Comparison of ENCODE assay signal across 22 cellular contexts in genomic region chr10:35690534-35690933, GRCh38. TPM values are rescaled to one million over a fixed set of nuclear protein-coding genes. Genes with fewer than 3 reads are reported as not detected.
DNase-seq lines count a peak whose midpoint lies in the region; ATAC-seq and TF ChIP-seq lines count a peak whose summit lies in the region.
"Had no signal": no experiment of that assay in that cellular context is flagged by ENCODE, and none has a peak within 500 bp of the region (broad histone marks: within the 10 kb centered on the region; RNA-seq: fewer than 3 reads in every experiment).

No MANE protein-coding gene starts in this region.

- no peaks in the 10 kb centered on the region for H4K20me1 ChIP-seq in smooth muscle cell (ENCODE audit: low read depth)

- no peaks in the 10 kb centered on the region for H3K9me3 Mint-ChIP-seq in type B pancreatic cell
- H3K9me3 Mint-ChIP-seq: activated naive CD4-positive, alpha-beta T cell treated with anti-CD3 and anti-CD28 coated beads, Interleukin-2, amount 50 U/mL, for 72 hours; H9; stimulated activated effector memory CD8-positive, alpha-beta T cell treated with anti-CD3 and anti-CD28 coated beads, Interleukin-12 subunit alpha, Interleukin-12 subunit beta, amount 100 ng/mL, for 72 hours had no signal

- peaks cover 27% of the 10 kb centered on the region for H3K4me1 ChIP-seq in smooth muscle cell (ENCODE audit: low read depth)
- H3K4me1 ChIP-seq: thyroid gland had no signal

- no peak overlapping the region for H3K4me2 ChIP-seq in smooth muscle cell

- DNase-seq in COR-L47 (lab: John Stamatoyannopoulos, UW) (peak; percentile 66), NCI-H1436 treated with DMSO at 0.1 percent for 48 hours (lab: John Stamatoyannopoulos, UW) (peak; percentile 65), NCI-H748 treated with DMSO at 0.1 percent for 48 hours (lab: John Stamatoyannopoulos, UW) (peak; percentile 95), left kidney (ENCODE audit: low read depth, low spot score) (peak; percentile 37), smooth muscle cell (lab: John Stamatoyannopoulos, UW; ENCODE audit: unreplicated experiment) (no peak), activated gamma-delta T cell treated with Interleukin-2 at 50 U/mL for 16 hours (no peak), type B pancreatic cell (ENCODE audit: extremely low spot score, unreplicated experiment) (no peak)
- DNase-seq: activated CD4-positive, CD25-positive, alpha-beta regulatory T cell treated with anti-CD3 and anti-CD28 coated beads, Interleukin-2, amount 50 U/mL, for 72 hours; DMS79 treated with DMSO at 0.1 percent for 48 hours; effector memory CD4-positive, alpha-beta T cell; H9; kidney; mesenchymal stem cell; naive thymus-derived CD8-positive, alpha-beta T cell; NCI-H510A; ovary; T1000; thyroid gland had no signal

- no peak overlapping the region for H3K4me3 ChIP-seq in smooth muscle cell
- H3K4me3 ChIP-seq: ovary, thyroid gland had no signal

- peaks cover 53% of the 10 kb centered on the region for H3K27me3 ChIP-seq in smooth muscle cell (ENCODE audit: low read depth)
- H3K27me3 ChIP-seq: ovary, thyroid gland had no signal

- H3K4me3 Mint-ChIP-seq in type B pancreatic cell = no peak overlapping the region
- H3K4me3 Mint-ChIP-seq: H9; naive thymus-derived CD8-positive, alpha-beta T cell; stimulated activated effector memory CD8-positive, alpha-beta T cell treated with anti-CD3 and anti-CD28 coated beads, Interleukin-12 subunit alpha, Interleukin-12 subunit beta, amount 100 ng/mL, for 72 hours had no signal

- H3K27ac Mint-ChIP-seq in type B pancreatic cell = no peak overlapping the region
- H3K27ac Mint-ChIP-seq: activated naive CD4-positive, alpha-beta T cell treated with anti-CD3 and anti-CD28 coated beads, Interleukin-2, amount 50 U/mL, for 72 hours; naive thymus-derived CD8-positive, alpha-beta T cell; stimulated activated effector memory CD8-positive, alpha-beta T cell treated with anti-CD3 and anti-CD28 coated beads, Interleukin-12 subunit alpha, Interleukin-12 subunit beta, amount 100 ng/mL, for 72 hours had no signal

- no peaks in the 10 kb centered on the region for H3K79me2 ChIP-seq in smooth muscle cell (ENCODE audit: low read depth)

- no peak overlapping the region for H2AFZ ChIP-seq in smooth muscle cell (ENCODE audit: low read depth)

- H3K9ac ChIP-seq in smooth muscle cell (ENCODE audit: low read depth) = no peak overlapping the region

- 78% methylated on average over 5 of the region's 5 CpGs for WGBS in smooth muscle cell (ENCODE audit: low lambda C conversion rate)

- H3K4me1 Mint-ChIP-seq in type B pancreatic cell (ENCODE audit: unreplicated experiment) = peaks cover 22% of the 10 kb centered on the region
- H3K4me1 Mint-ChIP-seq: naive thymus-derived CD8-positive, alpha-beta T cell; stimulated activated effector memory CD8-positive, alpha-beta T cell treated with anti-CD3 and anti-CD28 coated beads, Interleukin-12 subunit alpha, Interleukin-12 subunit beta, amount 100 ng/mL, for 72 hours had no signal

- no peaks in the 10 kb centered on the region for H3K36me3 ChIP-seq in smooth muscle cell (ENCODE audit: low read depth)
- H3K36me3 ChIP-seq: ovary, thyroid gland had no signal

- H3K36me3 Mint-ChIP-seq in type B pancreatic cell = no peaks in the 10 kb centered on the region
- H3K36me3 Mint-ChIP-seq: activated naive CD4-positive, alpha-beta T cell treated with anti-CD3 and anti-CD28 coated beads, Interleukin-2, amount 50 U/mL, for 72 hours; stimulated activated effector memory CD8-positive, alpha-beta T cell treated with anti-CD3 and anti-CD28 coated beads, Interleukin-12 subunit alpha, Interleukin-12 subunit beta, amount 100 ng/mL, for 72 hours had no signal

- no peaks in the 10 kb centered on the region for H3F3A ChIP-seq in smooth muscle cell (ENCODE audit: low read depth)

- ATAC-seq in GM18868 (IDR thresholded peaks at IDR 0.05; ENCODE audit: unreplicated experiment) = no peak
- ATAC-seq: activated naive CD4-positive, alpha-beta T cell treated with anti-CD3 and anti-CD28 coated beads, Interleukin-2, amount 50 U/mL, for 72 hours; esophagus mucosa; naive thymus-derived CD8-positive, alpha-beta T cell; stimulated activated effector memory CD8-positive, alpha-beta T cell treated with anti-CD3 and anti-CD28 coated beads, Interleukin-12 subunit alpha, Interleukin-12 subunit beta, amount 100 ng/mL, for 72 hours had no signal

- H3K27ac ChIP-seq in smooth muscle cell (ENCODE audit: low read depth) = no peak overlapping the region
- H3K27ac ChIP-seq: ovary, thyroid gland had no signal

- H3K9me3 ChIP-seq in smooth muscle cell (replicated peaks; ENCODE audit: low read depth) = no peaks in the 10 kb centered on the region
- H3K9me3 ChIP-seq: ovary, thyroid gland had no signal

- peaks cover 48% of the 10 kb centered on the region for H3K27me3 Mint-ChIP-seq in type B pancreatic cell

- no peak for TF ChIP-seq CTCF in smooth muscle cell (IDR thresholded peaks at IDR 0.05; ENCODE audit: borderline replicate concordance, insufficient read depth, poor library complexity, severe bottlenecking)
- TF ChIP-seq CTCF in type B pancreatic cell (conservative IDR thresholded peaks at IDR 0.05) = no peak

RNA-seq across cellular contexts. Expression of gene FZD8, which starts 48.4 kb away (rescaled TPM):
- 12.0 and 15.3 TPM in 2 replicates for total RNA-seq in smooth muscle cell
- polyA plus RNA-seq in smooth muscle cell = 4.8 and 6.8 TPM in 2 replicates
- total RNA-seq in type B pancreatic cell (ENCODE audit: low replicate concordance) = 3.7 and 7.5 TPM in 2 replicates

Comparison
In these comparisons a context has a peak if more than half of its experiments do, and no peak if none do; other contexts are left out.
1. DNase-seq: peak in COR-L47 (single experiment), NCI-H1436 treated with DMSO at 0.1 percent for 48 hours (single experiment), NCI-H748 treated with DMSO at 0.1 percent for 48 hours (single experiment) and left kidney (single experiment); none in smooth muscle cell (single experiment), activated gamma-delta T cell treated with Interleukin-2 at 50 U/mL for 16 hours (single experiment) and type B pancreatic cell (single experiment).